ENCODE assay signal across 28 cellular contexts in genomic region chr12:45186762-45187161, GRCh38.
"Had no signal": no experiment of that assay in that cellular context is flagged by ENCODE, and none has a peak within 500 bp of the region (broad histone marks: within the 10 kb centered on the region; RNA-seq: fewer than 3 reads in every experiment).

No MANE protein-coding gene starts in this region.

- H3K9me3 ChIP-seq: SJSA1 had no signal

- H3K27ac ChIP-seq: KMS-11, SJSA1, SK-N-MC had no signal

- H3K27me3 Mint-ChIP-seq: IgD-negative memory B cell, T-cell had no signal

- H3K9me3 Mint-ChIP-seq: IgD-negative memory B cell, T-cell had no signal

- DNase-seq: Kasumi-1, MM.1S, NCI-H1048, NCI-H1105, NCI-H1417, NCI-H146, NCI-H1694 treated with DMSO at 0.1 percent for 48 hours, NCI-H1930, NCI-H2081, NCI-H2107, NCI-H226, NCI-H446, NCI-H510A, NCI-H524 treated with DMSO at 0.1 percent for 48 hours, NCI-H69, NCI-H774, Right ventricle myocardium superior, RPMI8226, SIG-M5, SW 1271, T-cell, T-helper 2 cell had no signal

- H3K27ac Mint-ChIP-seq: IgD-negative memory B cell, T-cell had no signal

- H3K27me3 ChIP-seq: SJSA1 had no signal

- H3K4me1 Mint-ChIP-seq: T-cell had no signal

- H3K4me3 ChIP-seq: K562, SJSA1, SK-N-MC had no signal

- ATAC-seq: HepG2, K562, T-cell had no signal

- H3K4me3 Mint-ChIP-seq: IgD-negative memory B cell, T-cell had no signal
